1 cellular context compared by ENCODE assay signal in genomic region chr16:31032736-31033708, GRCh38.
A peak's percentile ranks its signal among the peaks of the same experiment; 100 is the strongest.
TF ChIP-seq lines count a peak whose summit lies in the region.

Gene STX4 (plus strand): TSS chr16:31033558. CDS start chr16:31033806, 248 bp downstream.

TF ChIP-seq in HepG2, 621 proteins besides CTCF, POLR2A, EP300 and RAD21 (continued from another document and continues in another):
- TF ChIP-seq, protein P1, sequence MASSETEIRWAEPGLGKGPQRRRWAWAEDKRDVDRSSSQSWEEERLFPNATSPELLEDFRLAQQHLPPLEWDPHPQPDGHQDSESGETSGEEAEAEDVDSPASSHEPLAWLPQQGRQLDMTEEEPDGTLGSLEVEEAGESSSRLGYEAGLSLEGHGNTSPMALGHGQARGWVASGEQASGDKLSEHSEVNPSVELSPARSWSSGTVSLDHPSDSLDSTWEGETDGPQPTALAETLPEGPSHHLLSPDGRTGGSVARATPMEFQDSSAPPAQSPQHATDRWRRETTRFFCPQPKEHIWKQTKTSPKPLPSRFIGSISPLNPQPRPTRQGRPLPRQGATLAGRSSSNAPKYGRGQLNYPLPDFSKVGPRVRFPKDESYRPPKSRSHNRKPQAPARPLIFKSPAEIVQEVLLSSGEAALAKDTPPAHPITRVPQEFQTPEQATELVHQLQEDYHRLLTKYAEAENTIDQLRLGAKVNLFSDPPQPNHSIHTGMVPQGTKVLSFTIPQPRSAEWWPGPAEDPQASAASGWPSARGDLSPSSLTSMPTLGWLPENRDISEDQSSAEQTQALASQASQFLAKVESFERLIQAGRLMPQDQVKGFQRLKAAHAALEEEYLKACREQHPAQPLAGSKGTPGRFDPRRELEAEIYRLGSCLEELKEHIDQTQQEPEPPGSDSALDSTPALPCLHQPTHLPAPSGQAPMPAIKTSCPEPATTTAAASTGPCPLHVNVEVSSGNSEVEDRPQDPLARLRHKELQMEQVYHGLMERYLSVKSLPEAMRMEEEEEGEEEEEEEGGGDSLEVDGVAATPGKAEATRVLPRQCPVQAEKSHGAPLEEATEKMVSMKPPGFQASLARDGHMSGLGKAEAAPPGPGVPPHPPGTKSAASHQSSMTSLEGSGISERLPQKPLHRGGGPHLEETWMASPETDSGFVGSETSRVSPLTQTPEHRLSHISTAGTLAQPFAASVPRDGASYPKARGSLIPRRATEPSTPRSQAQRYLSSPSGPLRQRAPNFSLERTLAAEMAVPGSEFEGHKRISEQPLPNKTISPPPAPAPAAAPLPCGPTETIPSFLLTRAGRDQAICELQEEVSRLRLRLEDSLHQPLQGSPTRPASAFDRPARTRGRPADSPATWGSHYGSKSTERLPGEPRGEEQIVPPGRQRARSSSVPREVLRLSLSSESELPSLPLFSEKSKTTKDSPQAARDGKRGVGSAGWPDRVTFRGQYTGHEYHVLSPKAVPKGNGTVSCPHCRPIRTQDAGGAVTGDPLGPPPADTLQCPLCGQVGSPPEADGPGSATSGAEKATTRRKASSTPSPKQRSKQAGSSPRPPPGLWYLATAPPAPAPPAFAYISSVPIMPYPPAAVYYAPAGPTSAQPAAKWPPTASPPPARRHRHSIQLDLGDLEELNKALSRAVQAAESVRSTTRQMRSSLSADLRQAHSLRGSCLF (CRISPR knock-in tag; IDR thresholded peaks at IDR 0.05; ENCODE audit: borderline replicate concordance): peak; percentile 54; the same call in 1 of the 2 replicates
- TF ChIP-seq, protein P2, sequence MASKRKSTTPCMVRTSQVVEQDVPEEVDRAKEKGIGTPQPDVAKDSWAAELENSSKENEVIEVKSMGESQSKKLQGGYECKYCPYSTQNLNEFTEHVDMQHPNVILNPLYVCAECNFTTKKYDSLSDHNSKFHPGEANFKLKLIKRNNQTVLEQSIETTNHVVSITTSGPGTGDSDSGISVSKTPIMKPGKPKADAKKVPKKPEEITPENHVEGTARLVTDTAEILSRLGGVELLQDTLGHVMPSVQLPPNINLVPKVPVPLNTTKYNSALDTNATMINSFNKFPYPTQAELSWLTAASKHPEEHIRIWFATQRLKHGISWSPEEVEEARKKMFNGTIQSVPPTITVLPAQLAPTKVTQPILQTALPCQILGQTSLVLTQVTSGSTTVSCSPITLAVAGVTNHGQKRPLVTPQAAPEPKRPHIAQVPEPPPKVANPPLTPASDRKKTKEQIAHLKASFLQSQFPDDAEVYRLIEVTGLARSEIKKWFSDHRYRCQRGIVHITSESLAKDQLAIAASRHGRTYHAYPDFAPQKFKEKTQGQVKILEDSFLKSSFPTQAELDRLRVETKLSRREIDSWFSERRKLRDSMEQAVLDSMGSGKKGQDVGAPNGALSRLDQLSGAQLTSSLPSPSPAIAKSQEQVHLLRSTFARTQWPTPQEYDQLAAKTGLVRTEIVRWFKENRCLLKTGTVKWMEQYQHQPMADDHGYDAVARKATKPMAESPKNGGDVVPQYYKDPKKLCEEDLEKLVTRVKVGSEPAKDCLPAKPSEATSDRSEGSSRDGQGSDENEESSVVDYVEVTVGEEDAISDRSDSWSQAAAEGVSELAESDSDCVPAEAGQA (IDR thresholded peaks at IDR 0.05; ENCODE audit: low read depth): peak; percentile 99
- TF ChIP-seq, protein P2 (CRISPR knock-in tag; IDR thresholded peaks at IDR 0.05; ENCODE audit: borderline replicate concordance): 0 out of 2 replicates have a peak, but pooled peaks have one; percentile 55
- TF ChIP-seq GZF1 (CRISPR knock-in tag; IDR thresholded peaks at IDR 0.05) (peak; percentile 29; the same call in 1 of the 2 replicates), PITX1 (CRISPR knock-in tag; IDR thresholded peaks at IDR 0.05) (peak; percentile 62; the same call in 1 of the 2 replicates), ZNF446 (CRISPR knock-in tag; IDR thresholded peaks at IDR 0.05) (no peak), SMARCE1 (IDR thresholded peaks at IDR 0.05; ENCODE audit: borderline replicate concordance) (no peak), ZNF264 (CRISPR knock-in tag; IDR thresholded peaks at IDR 0.05) (peak; percentile 73), ZNF34 (CRISPR knock-in tag; IDR thresholded peaks at IDR 0.05; ENCODE audit: borderline replicate concordance) (0 out of 2 replicates have a peak, but pooled peaks have one; percentile 6), GTF2F1 (IDR thresholded peaks at IDR 0.05; ENCODE audit: low read length) (no peak), BORCS8-MEF2B (CRISPR knock-in tag; IDR thresholded peaks at IDR 0.05) (peak; percentile 70), REL (CRISPR knock-in tag; conservative IDR thresholded peaks at IDR 0.05) (0 out of 2 replicates have a peak, but pooled peaks have one; percentile 87), TEAD2 (CRISPR knock-in tag; IDR thresholded peaks at IDR 0.05) (no peak), TCF7L2 (IDR thresholded peaks at IDR 0.05; ENCODE audit: low read depth, low read length) (no peak), RELA (CRISPR knock-in tag; IDR thresholded peaks at IDR 0.05) (peak; percentile 63; the same call in 1 of the 2 replicates), ZNF598 (CRISPR knock-in tag; IDR thresholded peaks at IDR 0.05; ENCODE audit: borderline replicate concordance) (peak; percentile 93; the same call in 1 of the 2 replicates), ZNF781 (CRISPR knock-in tag; IDR thresholded peaks at IDR 0.05; ENCODE audit: borderline replicate concordance, not compliant biosample characterization) (peak; percentile 93), SMARCC2 (IDR thresholded peaks at IDR 0.05) (no peak), ZNF747 (CRISPR knock-in tag; IDR thresholded peaks at IDR 0.05; ENCODE audit: borderline replicate concordance) (peak; percentile 87), ZNF256 (CRISPR knock-in tag; conservative IDR thresholded peaks at IDR 0.05) (peak; percentile 85; the same call in 1 of the 2 replicates), KAT8 (CRISPR knock-in tag; IDR thresholded peaks at IDR 0.05) (peak; percentile 94), GATAD1 (CRISPR knock-in tag; IDR thresholded peaks at IDR 0.05) (peak; percentile 91), ISL2 (CRISPR knock-in tag; IDR thresholded peaks at IDR 0.05) (peak; percentile 64), ESRRA (CRISPR knock-in tag; IDR thresholded peaks at IDR 0.05; ENCODE audit: low read depth) (peak; percentile 79), RBM39 (IDR thresholded peaks at IDR 0.05; ENCODE audit: low read depth, low read length, poor library complexity, severe bottlenecking) (peak; percentile 29), YEATS2 (CRISPR knock-in tag; IDR thresholded peaks at IDR 0.05; ENCODE audit: borderline replicate concordance) (peak; percentile 73; the same call in 1 of the 2 replicates), ZNF720 (CRISPR knock-in tag; IDR thresholded peaks at IDR 0.05) (peak; percentile 38; the same call in 1 of the 2 replicates), TBX2 (CRISPR knock-in tag; IDR thresholded peaks at IDR 0.05; ENCODE audit: borderline replicate concordance) (peak; percentile 70; the same call in 1 of the 2 replicates), ZNF20 (CRISPR knock-in tag; IDR thresholded peaks at IDR 0.05) (no peak), ZNF33A (CRISPR knock-in tag; IDR thresholded peaks at IDR 0.05; ENCODE audit: borderline replicate concordance) (no peak), THAP9 (CRISPR knock-in tag; IDR thresholded peaks at IDR 0.05; ENCODE audit: borderline replicate concordance) (peak; percentile 86; the same call in 1 of the 2 replicates), MBNL3 (CRISPR knock-in tag; conservative IDR thresholded peaks at IDR 0.05) (no peak), NFE2 (CRISPR knock-in tag; IDR thresholded peaks at IDR 0.05) (no peak), TFDP2 (CRISPR knock-in tag; IDR thresholded peaks at IDR 0.05) (peak; percentile 74), ZNF550 (CRISPR knock-in tag; IDR thresholded peaks at IDR 0.05; ENCODE audit: borderline replicate concordance) (no peak), ZNF329 (CRISPR knock-in tag; IDR thresholded peaks at IDR 0.05; ENCODE audit: low read depth) (no peak; the same call in 1 of the 2 replicates), SCMH1 (CRISPR knock-in tag; IDR thresholded peaks at IDR 0.05; ENCODE audit: borderline replicate concordance) (no peak)
- TF ChIP-seq, protein P3, sequence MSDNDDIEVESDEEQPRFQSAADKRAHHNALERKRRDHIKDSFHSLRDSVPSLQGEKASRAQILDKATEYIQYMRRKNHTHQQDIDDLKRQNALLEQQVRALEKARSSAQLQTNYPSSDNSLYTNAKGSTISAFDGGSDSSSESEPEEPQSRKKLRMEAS (IDR thresholded peaks at IDR 0.05): peak; percentile 95
- TF ChIP-seq, protein P4, sequence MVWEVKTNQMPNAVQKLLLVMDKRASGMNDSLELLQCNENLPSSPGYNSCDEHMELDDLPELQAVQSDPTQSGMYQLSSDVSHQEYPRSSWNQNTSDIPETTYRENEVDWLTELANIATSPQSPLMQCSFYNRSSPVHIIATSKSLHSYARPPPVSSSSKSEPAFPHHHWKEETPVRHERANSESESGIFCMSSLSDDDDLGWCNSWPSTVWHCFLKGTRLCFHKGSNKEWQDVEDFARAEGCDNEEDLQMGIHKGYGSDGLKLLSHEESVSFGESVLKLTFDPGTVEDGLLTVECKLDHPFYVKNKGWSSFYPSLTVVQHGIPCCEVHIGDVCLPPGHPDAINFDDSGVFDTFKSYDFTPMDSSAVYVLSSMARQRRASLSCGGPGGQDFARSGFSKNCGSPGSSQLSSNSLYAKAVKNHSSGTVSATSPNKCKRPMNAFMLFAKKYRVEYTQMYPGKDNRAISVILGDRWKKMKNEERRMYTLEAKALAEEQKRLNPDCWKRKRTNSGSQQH (CRISPR knock-in tag; IDR thresholded peaks at IDR 0.05; ENCODE audit: low read depth): no peak
- TF ChIP-seq, protein P5, sequence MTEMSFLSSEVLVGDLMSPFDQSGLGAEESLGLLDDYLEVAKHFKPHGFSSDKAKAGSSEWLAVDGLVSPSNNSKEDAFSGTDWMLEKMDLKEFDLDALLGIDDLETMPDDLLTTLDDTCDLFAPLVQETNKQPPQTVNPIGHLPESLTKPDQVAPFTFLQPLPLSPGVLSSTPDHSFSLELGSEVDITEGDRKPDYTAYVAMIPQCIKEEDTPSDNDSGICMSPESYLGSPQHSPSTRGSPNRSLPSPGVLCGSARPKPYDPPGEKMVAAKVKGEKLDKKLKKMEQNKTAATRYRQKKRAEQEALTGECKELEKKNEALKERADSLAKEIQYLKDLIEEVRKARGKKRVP (CRISPR knock-in tag; IDR thresholded peaks at IDR 0.05): no peak; a peak in 2 of 4 replicates
